Comparison of ENCODE assay signal across 1 cellular context in genomic region chr17:49390548-49391324, GRCh38.
TF ChIP-seq lines count a peak whose summit lies in the region.

No MANE protein-coding gene starts in this region.

TF ChIP-seq in SK-N-SH, 30 proteins besides CTCF, POLR2A, EP300 and RAD21 (continued from another document):
- no peak for TF ChIP-seq TCF12 (IDR thresholded peaks at IDR 0.05)
- TF ChIP-seq FOSL2 (IDR thresholded peaks at IDR 0.05; ENCODE audit: borderline replicate concordance, low read depth): no peak
- no peak for TF ChIP-seq PBX3 (IDR thresholded peaks at IDR 0.05)
- TF ChIP-seq USF1 (IDR thresholded peaks at IDR 0.05; ENCODE audit: borderline replicate concordance, low read depth): no peak
- no peak for TF ChIP-seq ELF1 (IDR thresholded peaks at IDR 0.05)
